8 cellular contexts compared by ENCODE assay signal in genomic region chr10:69087600-69088470, GRCh38. TPM values are rescaled to one million over a fixed set of nuclear protein-coding genes. Genes with fewer than 3 reads are reported as not detected.
DNase-seq lines count a peak whose midpoint lies in the region; ATAC-seq, FAIRE-seq and TF ChIP-seq lines count a peak whose summit lies in the region.

A gene with protein sequence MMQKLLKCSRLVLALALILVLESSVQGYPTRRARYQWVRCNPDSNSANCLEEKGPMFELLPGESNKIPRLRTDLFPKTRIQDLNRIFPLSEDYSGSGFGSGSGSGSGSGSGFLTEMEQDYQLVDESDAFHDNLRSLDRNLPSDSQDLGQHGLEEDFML (plus strand): TSS chr10:69088103. CDS start chr10:69088158, 55 bp downstream.

- H3K79me2 ChIP-seq in GM23338 (replicated peaks; ENCODE audit: insufficient read depth): no peaks in the 10 kb centered on the region

- H4K20me1 ChIP-seq in GM23338 (replicated peaks; ENCODE audit: insufficient read depth): no peaks in the 10 kb centered on the region

- no peak within 1 kb of the TSS for H3K4me3 Mint-ChIP-seq in GM23338
- peak within 1 kb of the TSS; percentile 94 for H3K4me3 Mint-ChIP-seq in activated T-cell treated with anti-CD3 and anti-CD28 coated beads, Interleukin-2, amount 50 U/mL, for 24 hours

- no peaks in the 10 kb centered on the region for H3F3A ChIP-seq in GM23338 (replicated peaks; ENCODE audit: low read depth)

- intact Hi-C loops in posterior vena cava (cut with DNase I): no loop called here

- no peaks in the 10 kb centered on the region for H3K36me3 ChIP-seq in GM23338 (ENCODE audit: insufficient read depth)

- H3K4me1 ChIP-seq in GM23338 (ENCODE audit: insufficient read depth): peaks cover 9% of the 10 kb centered on the region

- ATAC-seq in GM23338: no peak

- no peak within 1 kb of the TSS for H3K27ac Mint-ChIP-seq in GM23338
- peak within 1 kb of the TSS; percentile 99 for H3K27ac Mint-ChIP-seq in activated T-cell treated with anti-CD3 and anti-CD28 coated beads, Interleukin-2, amount 50 U/mL, for 24 hours

- H3K36me3 Mint-ChIP-seq in GM23338 (ENCODE audit: low read depth): no peaks in the 10 kb centered on the region
- peaks cover 48% of the 10 kb centered on the region for H3K36me3 Mint-ChIP-seq in activated T-cell treated with anti-CD3 and anti-CD28 coated beads, Interleukin-2, amount 50 U/mL, for 24 hours (ENCODE audit: low read depth)

- H3K4me3 ChIP-seq in GM23338 (no peak within 1 kb of the TSS), fibroblast of mammary gland (ENCODE audit: control insufficient read depth, low read depth, low read length) (peak within 1 kb of the TSS; percentile 60)

- H3K9me3 Mint-ChIP-seq in GM23338: no peaks in the 10 kb centered on the region
- no peaks in the 10 kb centered on the region for H3K9me3 Mint-ChIP-seq in activated T-cell treated with anti-CD3 and anti-CD28 coated beads, Interleukin-2, amount 50 U/mL, for 24 hours

- H3K27me3 ChIP-seq in GM23338 (ENCODE audit: insufficient read depth): no peaks in the 10 kb centered on the region

- peaks cover 13% of the 10 kb centered on the region for H3K4me1 Mint-ChIP-seq in GM23338
- peaks cover 64% of the 10 kb centered on the region for H3K4me1 Mint-ChIP-seq in activated T-cell treated with anti-CD3 and anti-CD28 coated beads, Interleukin-2, amount 50 U/mL, for 24 hours (ENCODE audit: low read depth)

- no peaks in the 10 kb centered on the region for H3K9me2 ChIP-seq in GM23338 (ENCODE audit: insufficient read depth)

- peak; percentile 87 for DNase-seq in EL
- DNase-seq in GM23338 (ENCODE audit: low spot score): no peak
- peak; percentile 59 for DNase-seq in NK-92 treated with Interleukin-12 subunit alpha and Interleukin-12 subunit beta, amount 100 ng/mL, for 24 hours (lab: John Stamatoyannopoulos, UW)
- DNase-seq in activated T-cell treated with anti-CD3 and anti-CD28 coated beads, Interleukin-2, amount 50 U/mL, for 24 hours: peak; percentile 74
- peak; percentile 95 for DNase-seq in fibroblast of mammary gland (ENCODE audit: low read depth)
- peak; percentile 85 for DNase-seq in posterior vena cava (ENCODE audit: low spot score)
- peak; percentile 30 for DNase-seq in urothelium cell line (ENCODE audit: low spot score)
- no peak for DNase-seq in COLO829 (ENCODE audit: low spot score)

- no peak within 1 kb of the TSS for H3K4me2 ChIP-seq in GM23338

- no peak within 1 kb of the TSS for H3K27ac ChIP-seq in GM23338 (ENCODE audit: low read depth)

- FAIRE-seq in urothelium cell line (lab: Jason Lieb, UNC): no peak

- TF ChIP-seq CTCF in GM23338 (conservative IDR thresholded peaks at IDR 0.05; ENCODE audit: low read depth in 2 of 2) (no peak), fibroblast of mammary gland (conservative IDR thresholded peaks at IDR 0.05; ENCODE audit: control insufficient read depth, insufficient read depth, low read depth, low read length) (no peak)

- H3K27me3 Mint-ChIP-seq in GM23338 (ENCODE audit: insufficient read depth, low read depth, poor library complexity): peaks cover 2% of the 10 kb centered on the region
- H3K27me3 Mint-ChIP-seq in activated T-cell treated with anti-CD3 and anti-CD28 coated beads, Interleukin-2, amount 50 U/mL, for 24 hours: no peaks in the 10 kb centered on the region

- peak within 1 kb of the TSS; percentile 48; the same call in 1 of the 2 replicates for H2AFZ ChIP-seq in GM23338

TF ChIP-seq in GM23338, 12 proteins besides CTCF, POLR2A, EP300 and RAD21 (continues in another document):
- TF ChIP-seq EZH2phosphoT487 (IDR thresholded peaks at IDR 0.05; ENCODE audit: unreplicated experiment) (no peak), JUNB (IDR thresholded peaks at IDR 0.05; ENCODE audit: unreplicated experiment) (no peak), NANOG (IDR thresholded peaks at IDR 0.05; ENCODE audit: borderline replicate concordance) (no peak), ZNF331 (CRISPR knock-in tag; IDR thresholded peaks at IDR 0.05; ENCODE audit: low read depth) (no peak), CREB1 (CRISPR knock-in tag; IDR thresholded peaks at IDR 0.05; ENCODE audit: low read depth) (no peak)
- TF ChIP-seq, protein P1, sequence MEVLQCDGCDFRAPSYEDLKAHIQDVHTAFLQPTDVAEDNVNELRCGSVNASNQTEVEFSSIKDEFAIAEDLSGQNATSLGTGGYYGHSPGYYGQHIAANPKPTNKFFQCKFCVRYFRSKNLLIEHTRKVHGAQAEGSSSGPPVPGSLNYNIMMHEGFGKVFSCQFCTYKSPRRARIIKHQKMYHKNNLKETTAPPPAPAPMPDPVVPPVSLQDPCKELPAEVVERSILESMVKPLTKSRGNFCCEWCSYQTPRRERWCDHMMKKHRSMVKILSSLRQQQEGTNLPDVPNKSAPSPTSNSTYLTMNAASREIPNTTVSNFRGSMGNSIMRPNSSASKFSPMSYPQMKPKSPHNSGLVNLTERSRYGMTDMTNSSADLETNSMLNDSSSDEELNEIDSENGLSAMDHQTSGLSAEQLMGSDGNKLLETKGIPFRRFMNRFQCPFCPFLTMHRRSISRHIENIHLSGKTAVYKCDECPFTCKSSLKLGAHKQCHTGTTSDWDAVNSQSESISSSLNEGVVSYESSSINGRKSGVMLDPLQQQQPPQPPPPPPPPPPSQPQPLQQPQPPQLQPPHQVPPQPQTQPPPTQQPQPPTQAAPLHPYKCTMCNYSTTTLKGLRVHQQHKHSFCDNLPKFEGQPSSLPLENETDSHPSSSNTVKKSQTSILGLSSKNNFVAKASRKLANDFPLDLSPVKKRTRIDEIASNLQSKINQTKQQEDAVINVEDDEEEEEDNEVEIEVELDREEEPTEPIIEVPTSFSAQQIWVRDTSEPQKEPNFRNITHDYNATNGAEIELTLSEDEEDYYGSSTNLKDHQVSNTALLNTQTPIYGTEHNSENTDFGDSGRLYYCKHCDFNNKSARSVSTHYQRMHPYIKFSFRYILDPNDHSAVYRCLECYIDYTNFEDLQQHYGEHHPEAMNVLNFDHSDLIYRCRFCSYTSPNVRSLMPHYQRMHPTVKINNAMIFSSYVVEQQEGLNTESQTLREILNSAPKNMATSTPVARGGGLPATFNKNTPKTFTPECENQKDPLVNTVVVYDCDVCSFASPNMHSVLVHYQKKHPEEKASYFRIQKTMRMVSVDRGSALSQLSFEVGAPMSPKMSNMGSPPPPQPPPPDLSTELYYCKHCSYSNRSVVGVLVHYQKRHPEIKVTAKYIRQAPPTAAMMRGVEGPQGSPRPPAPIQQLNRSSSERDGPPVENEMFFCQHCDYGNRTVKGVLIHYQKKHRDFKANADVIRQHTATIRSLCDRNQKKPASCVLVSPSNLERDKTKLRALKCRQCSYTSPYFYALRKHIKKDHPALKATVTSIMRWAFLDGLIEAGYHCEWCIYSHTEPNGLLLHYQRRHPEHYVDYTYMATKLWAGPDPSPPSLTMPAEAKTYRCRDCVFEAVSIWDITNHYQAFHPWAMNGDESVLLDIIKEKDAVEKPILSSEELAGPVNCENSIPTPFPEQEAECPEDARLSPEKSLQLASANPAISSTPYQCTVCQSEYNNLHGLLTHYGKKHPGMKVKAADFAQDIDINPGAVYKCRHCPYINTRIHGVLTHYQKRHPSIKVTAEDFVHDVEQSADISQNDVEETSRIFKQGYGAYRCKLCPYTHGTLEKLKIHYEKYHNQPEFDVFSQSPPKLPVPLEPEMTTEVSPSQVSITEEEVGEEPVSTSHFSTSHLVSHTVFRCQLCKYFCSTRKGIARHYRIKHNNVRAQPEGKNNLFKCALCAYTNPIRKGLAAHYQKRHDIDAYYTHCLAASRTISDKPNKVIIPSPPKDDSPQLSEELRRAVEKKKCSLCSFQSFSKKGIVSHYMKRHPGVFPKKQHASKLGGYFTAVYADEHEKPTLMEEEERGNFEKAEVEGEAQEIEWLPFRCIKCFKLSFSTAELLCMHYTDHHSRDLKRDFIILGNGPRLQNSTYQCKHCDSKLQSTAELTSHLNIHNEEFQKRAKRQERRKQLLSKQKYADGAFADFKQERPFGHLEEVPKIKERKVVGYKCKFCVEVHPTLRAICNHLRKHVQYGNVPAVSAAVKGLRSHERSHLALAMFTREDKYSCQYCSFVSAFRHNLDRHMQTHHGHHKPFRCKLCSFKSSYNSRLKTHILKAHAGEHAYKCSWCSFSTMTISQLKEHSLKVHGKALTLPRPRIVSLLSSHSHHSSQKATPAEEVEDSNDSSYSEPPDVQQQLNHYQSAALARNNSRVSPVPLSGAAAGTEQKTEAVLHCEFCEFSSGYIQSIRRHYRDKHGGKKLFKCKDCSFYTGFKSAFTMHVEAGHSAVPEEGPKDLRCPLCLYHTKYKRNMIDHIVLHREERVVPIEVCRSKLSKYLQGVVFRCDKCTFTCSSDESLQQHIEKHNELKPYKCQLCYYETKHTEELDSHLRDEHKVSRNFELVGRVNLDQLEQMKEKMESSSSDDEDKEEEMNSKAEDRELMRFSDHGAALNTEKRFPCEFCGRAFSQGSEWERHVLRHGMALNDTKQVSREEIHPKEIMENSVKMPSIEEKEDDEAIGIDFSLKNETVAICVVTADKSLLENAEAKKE (CRISPR knock-in tag; IDR thresholded peaks at IDR 0.05): no peak
- TF ChIP-seq, protein P2, sequence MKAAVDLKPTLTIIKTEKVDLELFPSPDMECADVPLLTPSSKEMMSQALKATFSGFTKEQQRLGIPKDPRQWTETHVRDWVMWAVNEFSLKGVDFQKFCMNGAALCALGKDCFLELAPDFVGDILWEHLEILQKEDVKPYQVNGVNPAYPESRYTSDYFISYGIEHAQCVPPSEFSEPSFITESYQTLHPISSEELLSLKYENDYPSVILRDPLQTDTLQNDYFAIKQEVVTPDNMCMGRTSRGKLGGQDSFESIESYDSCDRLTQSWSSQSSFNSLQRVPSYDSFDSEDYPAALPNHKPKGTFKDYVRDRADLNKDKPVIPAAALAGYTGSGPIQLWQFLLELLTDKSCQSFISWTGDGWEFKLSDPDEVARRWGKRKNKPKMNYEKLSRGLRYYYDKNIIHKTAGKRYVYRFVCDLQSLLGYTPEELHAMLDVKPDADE (IDR thresholded peaks at IDR 0.05): no peak

RNA-seq across cellular contexts. Expression of the gene that starts here (rescaled TPM):
- total RNA-seq in GM23338 (2014; rRNA removed; shearing (Covaris generic)): not detected in 2 replicates
- 0.30 TPM in 1 of 2 replicates, not detected in the other for polyA plus RNA-seq in GM23338 (2016; fragmentation: Nextera tagmentation; extraction: Ambion mirVana)
- total RNA-seq in posterior vena cava: 100 to 1,000 TPM; 138 to 144 TPM

Comparison
In these comparisons a context has a peak if more than half of its experiments do, and no peak if none do; other contexts are left out.
1. RNA of the gene that starts here (total RNA-seq): 138 to 144 TPM in posterior vena cava; not detected in GM23338; every median in the first group is over 100 times any median in the second.
2. DNase-seq: peak in EL (single experiment), NK-92 treated with Interleukin-12 subunit alpha and Interleukin-12 subunit beta, amount 100 ng/mL, for 24 hours (single experiment), activated T-cell treated with anti-CD3 and anti-CD28 coated beads, Interleukin-2, amount 50 U/mL, for 24 hours (single experiment), fibroblast of mammary gland (single experiment), posterior vena cava (single experiment) and urothelium cell line (single experiment); none in GM23338 (single experiment) and COLO829 (single experiment).